8 cellular contexts compared by ENCODE assay signal in genomic region chr9:110626109-110626829, GRCh38. TPM values are rescaled to one million over a fixed set of nuclear protein-coding genes. Genes with fewer than 3 reads are reported as not detected.
DNase-seq lines count a peak whose midpoint lies in the region; ATAC-seq and TF ChIP-seq lines count a peak whose summit lies in the region.

No MANE protein-coding gene starts in this region.

- H4K20me1 ChIP-seq in OCI-LY3 (ENCODE audit: insufficient read depth, low read length), result no peaks in the 10 kb centered on the region

- DNase-seq in HCEC 1CT, result peak; percentile 98
- no peak for DNase-seq in C1 segment of cervical spinal cord (lab: John Stamatoyannopoulos, UW)
- no peak for DNase-seq in Right ventricle myocardium superior
- no peak for DNase-seq in ecto neural progenitor cell (ENCODE audit: low spot score)
- DNase-seq in effector memory CD4-positive, alpha-beta T cell, result no peak

- peak overlapping the region; percentile 96 for H2AFZ ChIP-seq in OCI-LY3 (ENCODE audit: low read depth, low read length)

- peak; percentile 94 for ATAC-seq in GM18861 (IDR thresholded peaks at IDR 0.05; ENCODE audit: unreplicated experiment)
- no peak for ATAC-seq in Right ventricle myocardium superior (ENCODE audit: poor library complexity)

- H3K4me2 ChIP-seq in OCI-LY3 (ENCODE audit: low read length), result peak overlapping the region; percentile 83

- H3K9me3 ChIP-seq in OCI-LY3 (ENCODE audit: insufficient read depth, low read length), result no peaks in the 10 kb centered on the region
- no peaks in the 10 kb centered on the region for H3K9me3 ChIP-seq in effector memory CD4-positive, alpha-beta T cell (ENCODE audit: control insufficient read depth, low read length)

- H3K79me2 ChIP-seq in OCI-LY3 (ENCODE audit: low read length), result no peaks in the 10 kb centered on the region

- peak overlapping the region; percentile 75 for H3K27ac ChIP-seq in OCI-LY3 (ENCODE audit: low read length)
- no peak overlapping the region for H3K27ac ChIP-seq in effector memory CD4-positive, alpha-beta T cell (ENCODE audit: insufficient read depth, low read length, poor library complexity, severe bottlenecking)

- H3K4me3 ChIP-seq in OCI-LY3 (ENCODE audit: low read length), result peak overlapping the region; percentile 65
- H3K4me3 ChIP-seq in effector memory CD4-positive, alpha-beta T cell (ENCODE audit: insufficient read depth, low read depth, low read length, poor library complexity, severe bottlenecking), result no peak overlapping the region

- no peaks in the 10 kb centered on the region for H3K27me3 ChIP-seq in OCI-LY3 (ENCODE audit: low read depth, low read length)
- H3K27me3 ChIP-seq in effector memory CD4-positive, alpha-beta T cell (replicated peaks; ENCODE audit: control insufficient read depth, insufficient read depth, low read length, poor library complexity, severe bottlenecking), result no peaks in the 10 kb centered on the region

- H3K9ac ChIP-seq in OCI-LY3 (ENCODE audit: low read length), result peak overlapping the region; percentile 64

- TF ChIP-seq CTCF in OCI-LY3 (IDR thresholded peaks at IDR 0.05; ENCODE audit: low read depth, low read length) (no peak), nephron (IDR thresholded peaks at IDR 0.05; ENCODE audit: unreplicated experiment in 3 of 3) (no peak)

- peaks cover 4% of the 10 kb centered on the region for H3K27me3 Mint-ChIP-seq in nephron (ENCODE audit: low read depth)

- H3K27ac Mint-ChIP-seq in nephron, result peak overlapping the region; percentile 53 to 77 (median 72)

- peaks cover 4% of the 10 kb centered on the region for H3K36me3 ChIP-seq in OCI-LY3 (replicated peaks; ENCODE audit: low read depth, low read length)
- no peaks in the 10 kb centered on the region for H3K36me3 ChIP-seq in effector memory CD4-positive, alpha-beta T cell (ENCODE audit: control insufficient read depth, insufficient read depth, low read length)

- H3K4me3 Mint-ChIP-seq in nephron, result peak overlapping the region in 1 of 3 experiments; percentile 2

- intact Hi-C loops in Right ventricle myocardium superior (cut with DNase I), result loop anchor here (5.0 to 10.0 kb wide), 2 partner anchors 171 to 444 kb away; no protein-coding TSS in a partner anchor

- H3K4me1 Mint-ChIP-seq in nephron, result peaks cover 10% of the 10 kb centered on the region

- peaks cover 37% of the 10 kb centered on the region for H3K4me1 ChIP-seq in OCI-LY3 (ENCODE audit: low read length)
- no peaks in the 10 kb centered on the region for H3K4me1 ChIP-seq in effector memory CD4-positive, alpha-beta T cell (ENCODE audit: control insufficient read depth, insufficient read depth, low read length, poor library complexity, severe bottlenecking)

- H3K9me3 Mint-ChIP-seq in nephron, result peaks cover 14% of the 10 kb centered on the region

- H3K36me3 Mint-ChIP-seq in nephron (ENCODE audit: low read depth), result no peaks in the 10 kb centered on the region

RNA-seq across cellular contexts. Expression of gene MUSK, which starts 42.3 kb away (rescaled TPM):
- 2.1 TPM for total RNA-seq in Right ventricle myocardium superior

RNA-seq across cellular contexts. Expression of gene SVEP1, which starts 46.7 kb away (rescaled TPM):
- total RNA-seq in Right ventricle myocardium superior, result 6.8 TPM
